Comparison of ENCODE assay signal across 8 cellular contexts in genomic region chr7:12584940-12585339, GRCh38. TPM values are rescaled to one million over a fixed set of nuclear protein-coding genes. Genes with fewer than 3 reads are reported as not detected.
A peak's percentile ranks its signal among the peaks of the same experiment; 100 is the strongest.
DNase-seq lines count a peak whose midpoint lies in the region; ATAC-seq and TF ChIP-seq lines count a peak whose summit lies in the region.

No MANE protein-coding gene starts in this region.

- DNase-seq in RPMI8226 (peak; percentile 56), mucosa of gallbladder (ENCODE audit: low spot score) (peak; percentile 51), activated gamma-delta T cell (lab: John Stamatoyannopoulos, UW) (no peak), NCI-H2171 (lab: John Stamatoyannopoulos, UW) (no peak), NCI-H748 treated with DMSO at 0.1 percent for 48 hours (lab: John Stamatoyannopoulos, UW) (no peak)

- ATAC-seq in GM18909 (IDR thresholded peaks at IDR 0.05; ENCODE audit: poor library complexity, unreplicated experiment) = peak; percentile 99
- peak; percentile 99 for ATAC-seq in HG02885 (IDR thresholded peaks at IDR 0.05; ENCODE audit: poor library complexity, unreplicated experiment)
- no peak for ATAC-seq in SK-N-SH treated with all-trans-retinoic acid at 6 μM for 48 hours

TF ChIP-seq in SK-N-SH treated with all-trans-retinoic acid at 6 μM for 48 hours, 23 proteins besides CTCF, POLR2A, EP300 and RAD21:
- TF ChIP-seq ZNF565 (CRISPR knock-in tag; conservative IDR thresholded peaks at IDR 0.05; ENCODE audit: low read depth) (no peak), PPARA (CRISPR knock-in tag; IDR thresholded peaks at IDR 0.05; ENCODE audit: borderline replicate concordance) (no peak), ZFP30 (CRISPR knock-in tag; IDR thresholded peaks at IDR 0.05) (no peak), BACH2 (CRISPR knock-in tag; IDR thresholded peaks at IDR 0.05; ENCODE audit: borderline replicate concordance) (no peak), SNAI2 (CRISPR knock-in tag; IDR thresholded peaks at IDR 0.05) (no peak), ESRRG (CRISPR knock-in tag; IDR thresholded peaks at IDR 0.05) (no peak), ISL1 (CRISPR knock-in tag; IDR thresholded peaks at IDR 0.05) (no peak), RARB (CRISPR knock-in tag; IDR thresholded peaks at IDR 0.05) (no peak), GLIS3 (CRISPR knock-in tag; IDR thresholded peaks at IDR 0.05) (no peak), ZFP3 (CRISPR knock-in tag; IDR thresholded peaks at IDR 0.05) (no peak), TOX (CRISPR knock-in tag; IDR thresholded peaks at IDR 0.05; ENCODE audit: borderline replicate concordance) (no peak), PATZ1 (CRISPR knock-in tag; IDR thresholded peaks at IDR 0.05; ENCODE audit: borderline replicate concordance) (no peak), ZC3H10 (CRISPR knock-in tag; IDR thresholded peaks at IDR 0.05) (no peak), OSR1 (CRISPR knock-in tag; IDR thresholded peaks at IDR 0.05) (no peak), TSHZ2 (CRISPR knock-in tag; IDR thresholded peaks at IDR 0.05) (no peak)

RNA-seq across cellular contexts. Expression of gene SCIN, which starts 14.4 kb away (rescaled TPM):
- total RNA-seq in mucosa of gallbladder = 10.6 TPM

Comparison
In these comparisons a context has a peak if more than half of its experiments do, and no peak if none do; other contexts are left out.
1. DNase-seq: peak in RPMI8226 (single experiment) and mucosa of gallbladder (single experiment); none in activated gamma-delta T cell (single experiment), NCI-H2171 (single experiment) and NCI-H748 treated with DMSO at 0.1 percent for 48 hours (single experiment).